26 cellular contexts compared by ENCODE assay signal in genomic region chrX:69321789-69322188, GRCh38.
"Had no signal": no experiment of that assay in that cellular context is flagged by ENCODE, and none has a peak within 500 bp of the region (broad histone marks: within the 10 kb centered on the region; RNA-seq: fewer than 3 reads in every experiment).

No MANE protein-coding gene starts in this region.

- H3K36me3 ChIP-seq: adrenal gland, SJCRH30 had no signal

- H3K9me3 ChIP-seq: adrenal gland, SJCRH30 had no signal

- H3K27ac ChIP-seq: adrenal gland, SJCRH30 had no signal

- H3K4me1 ChIP-seq: adrenal gland had no signal

- DNase-seq: activated CD4-positive, alpha-beta T cell treated with anti-CD3 and anti-CD28 coated beads for 48 hours; activated CD4-positive, alpha-beta T cell treated with anti-CD3 and anti-CD28 coated beads, Interleukin-2, amount 50 U/mL, for 4 hours; activated CD4-positive, CD25-positive, alpha-beta regulatory T cell treated with anti-CD3 and anti-CD28 coated beads, Interleukin-2, amount 50 U/mL, for 72 hours; activated CD8-positive, alpha-beta memory T cell treated with anti-CD3 and anti-CD28 coated beads, Interleukin-2, amount 50 U/mL, for 48 hours; activated CD8-positive, alpha-beta T cell treated with anti-CD3 and anti-CD28 coated beads, Interleukin-2, amount 10 ng/mL, durations not matched to agents 7 days and 5 days; activated naive CD4-positive, alpha-beta T cell treated with anti-CD3 and anti-CD28 coated beads, Interleukin-2, amount 50 U/mL, for 16 hours; activated naive CD8-positive, alpha-beta T cell treated with anti-CD3 and anti-CD28 coated beads, Interleukin-2, amount 10 ng/mL, durations not matched to agents 7 days and 5 days; activated T-cell treated with anti-CD3 and anti-CD28 coated beads, Interleukin-2, amount 50 U/mL, for 1 hour; adrenal gland; anterior cingulate cortex; Karpas-422; MM.1S; NCI-H1105 treated with DMSO at 0.1 percent for 48 hours; NCI-H1436 treated with DMSO at 0.1 percent for 48 hours; NCI-H187; NCI-H2081; NCI-H510A treated with DMSO at 0.1 percent for 48 hours; NCI-H69; NK-92 treated with Interleukin-12 subunit alpha and Interleukin-12 subunit beta, amount 100 ng/mL, for 24 hours; OCI-M1; Right ventricle myocardium superior; RPMI8226; SJCRH30 had no signal

- ATAC-seq: activated CD8-positive, alpha-beta T cell treated with anti-CD3 and anti-CD28 coated beads, Interleukin-2, amount 10 ng/mL, durations not matched to agents 7 days and 5 days; K562; Panc1; WTC11 had no signal

- H3K27me3 ChIP-seq: SJCRH30 had no signal

- H3K4me3 ChIP-seq: adrenal gland, K562, SJCRH30 had no signal
